In genomic region chr10:17430647-17431355, GRCh38 we compare ENCODE assay signal across 1 cellular context.
TF ChIP-seq lines count a peak whose summit lies in the region.

No MANE protein-coding gene starts in this region.

TF ChIP-seq in K562, 482 proteins besides CTCF, POLR2A, EP300 and RAD21 (continued from another document and continues in another):
- TF ChIP-seq ZNF592 (IDR thresholded peaks at IDR 0.05) (peak; percentile 94), ZKSCAN8 (CRISPR knock-in tag; IDR thresholded peaks at IDR 0.05) (no peak), RBM34 (IDR thresholded peaks at IDR 0.05; ENCODE audit: borderline replicate concordance, insufficient read depth, low read length) (no peak), EP400 (IDR thresholded peaks at IDR 0.05) (peak; percentile 45; the same call in 1 of the 2 replicates), CREBBP (IDR thresholded peaks at IDR 0.05; ENCODE audit: low read depth, low read length) (no peak), MIER1 (IDR thresholded peaks at IDR 0.05; ENCODE audit: low read depth) (peak; percentile 36; the same call in 1 of the 2 replicates), HDAC1 (IDR thresholded peaks at IDR 0.05) (0 out of 4 replicates have a peak, but pooled peaks of 1 of the 2 experiments have one; percentile 9), NCOA1 (IDR thresholded peaks at IDR 0.05; ENCODE audit: low read depth) (0 out of 2 replicates have a peak, but pooled peaks have one; percentile 17), NBN (IDR thresholded peaks at IDR 0.05; ENCODE audit: low read depth) (0 out of 2 replicates have a peak, but pooled peaks have one; percentile 46), DLX4 (CRISPR knock-in tag; IDR thresholded peaks at IDR 0.05) (no peak), C11orf30 (IDR thresholded peaks at IDR 0.05; ENCODE audit: low read depth) (peak; percentile 37; the same call in 1 of the 2 replicates), SLC30A9 (CRISPR knock-in tag; IDR thresholded peaks at IDR 0.05) (no peak), ZNF766 (CRISPR knock-in tag; conservative IDR thresholded peaks at IDR 0.05) (no peak), JUND (IDR thresholded peaks at IDR 0.05; ENCODE audit: borderline replicate concordance, low read depth, low read length) (peak; percentile 41; the same call in 1 of the 2 replicates), JUND (tag; IDR thresholded peaks at IDR 0.05; ENCODE audit: borderline replicate concordance, low read depth, low read length) (no peak; the same call in 2 of the 3 replicates), NFIC (IDR thresholded peaks at IDR 0.05) (0 out of 2 replicates have a peak, but pooled peaks have one; percentile 19), AFF4 (CRISPR knock-in tag; IDR thresholded peaks at IDR 0.05) (no peak), STAT5A (IDR thresholded peaks at IDR 0.05; ENCODE audit: borderline replicate concordance, low read length) (no peak), FOXJ2 (tag; IDR thresholded peaks at IDR 0.05) (no peak), ATF1 (CRISPR knock-in tag; IDR thresholded peaks at IDR 0.05) (no peak), ATF1 (tag; IDR thresholded peaks at IDR 0.05) (peak; percentile 42), ARID3A (IDR thresholded peaks at IDR 0.05; ENCODE audit: borderline replicate concordance, low read depth, low read length) (peak; percentile 84), E2F1 (CRISPR knock-in tag; IDR thresholded peaks at IDR 0.05) (no peak), MGA (IDR thresholded peaks at IDR 0.05) (peak; percentile 31; the same call in 1 of the 2 replicates), ARID2 (IDR thresholded peaks at IDR 0.05) (peak; percentile 26; the same call in 1 of the 2 replicates), CXXC5 (CRISPR knock-in tag; IDR thresholded peaks at IDR 0.05) (peak; percentile 54; the same call in 1 of the 2 replicates), PCBP2 (IDR thresholded peaks at IDR 0.05; ENCODE audit: low read depth, low read length, poor library complexity, severe bottlenecking) (no peak), GATAD2B (IDR thresholded peaks at IDR 0.05; ENCODE audit: borderline replicate concordance) (0 out of 2 replicates have a peak, but pooled peaks have one; percentile 65), DEAF1 (CRISPR knock-in tag; IDR thresholded peaks at IDR 0.05) (peak; percentile 75), HCFC1 (IDR thresholded peaks at IDR 0.05; ENCODE audit: low read depth, low read length) (0 out of 2 replicates have a peak, but pooled peaks have one; percentile 9), GATA2 (CRISPR knock-in tag; IDR thresholded peaks at IDR 0.05) (no peak), SMC3 (conservative IDR thresholded peaks at IDR 0.05; ENCODE audit: insufficient read depth, low read depth, low read length) (peak; percentile 76)
